Comparison of ENCODE assay signal across 9 cellular contexts in the genomic region with DNA sequence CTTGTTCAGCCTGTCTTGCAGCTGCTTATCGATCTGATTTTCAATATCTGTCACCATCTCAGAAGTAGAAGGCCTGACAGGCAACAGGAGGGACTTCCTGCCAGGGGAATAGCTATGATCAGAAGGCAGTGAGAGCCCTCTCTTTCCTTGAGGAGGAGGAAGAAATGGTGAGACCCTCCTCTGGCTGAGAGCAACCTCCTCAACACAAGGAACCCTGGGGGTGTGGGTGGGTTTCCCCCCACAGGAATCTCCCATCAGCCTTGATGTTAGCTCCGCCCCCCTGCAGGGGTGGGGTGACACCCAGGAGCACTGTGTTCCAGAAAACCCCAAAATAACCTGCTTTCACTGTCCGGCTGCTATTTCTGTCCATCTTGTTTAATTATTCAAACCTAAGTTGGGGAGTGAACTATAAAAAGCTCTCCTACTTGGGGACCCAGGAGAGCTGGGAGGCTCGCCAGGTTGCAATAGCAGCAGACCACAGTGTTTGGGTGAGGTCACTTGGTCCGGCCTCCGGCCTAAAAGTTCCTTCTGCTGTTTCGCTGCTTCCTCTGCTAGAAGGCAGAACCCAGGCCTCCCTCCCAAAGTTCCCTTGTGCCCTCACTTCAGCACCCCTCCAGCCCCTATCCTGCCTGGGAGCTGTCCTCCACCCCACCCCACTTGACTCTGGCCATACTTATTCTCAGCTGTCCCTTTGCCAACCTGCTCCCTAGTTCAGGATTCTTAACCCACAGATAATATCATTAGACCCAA. TPM values are rescaled to one million over a fixed set of nuclear protein-coding genes. Genes with fewer than 3 reads are reported as not detected.
A peak's percentile ranks its signal among the peaks of the same experiment; 100 is the strongest.
DNase-seq lines count a peak whose midpoint lies in the region; ATAC-seq and FAIRE-seq lines count a peak whose summit lies in the region.
"Had no signal": no experiment of that assay in that cellular context is flagged by ENCODE, and none has a peak within 500 bp of the region (broad histone marks: within the 10 kb centered on the region; RNA-seq: fewer than 3 reads in every experiment).

No MANE protein-coding gene starts in this region.

- peaks cover 10% of the 10 kb centered on the region for H3K36me3 Mint-ChIP-seq in activated CD8-positive, alpha-beta T cell treated with anti-CD3 and anti-CD28 coated beads, Interleukin-2, amount 10 ng/mL, durations not matched to agents 7 days and 5 days (ENCODE audit: low read depth)

- peaks cover 61% of the 10 kb centered on the region for H3K4me1 Mint-ChIP-seq in activated CD8-positive, alpha-beta T cell treated with anti-CD3 and anti-CD28 coated beads, Interleukin-2, amount 10 ng/mL, durations not matched to agents 7 days and 5 days (ENCODE audit: low read depth)

- no peak for FAIRE-seq in frontal cortex (lab: Jason Lieb, UNC)

- H3K27ac Mint-ChIP-seq in activated CD8-positive, alpha-beta T cell treated with anti-CD3 and anti-CD28 coated beads, Interleukin-2, amount 10 ng/mL, durations not matched to agents 7 days and 5 days: peak overlapping the region; percentile 91

- H3K4me3 Mint-ChIP-seq in activated CD8-positive, alpha-beta T cell treated with anti-CD3 and anti-CD28 coated beads, Interleukin-2, amount 10 ng/mL, durations not matched to agents 7 days and 5 days: peak overlapping the region; percentile 77

- CTCF ChIA-PET in activated CD8-positive, alpha-beta T cell treated with anti-CD3 and anti-CD28 coated beads, Interleukin-2, amount 10 ng/mL, durations not matched to agents 7 days and 5 days (lab: Charles Lee): interaction anchor here (0.7 to 4.5 kb wide), 15 partner anchors 8 to 122 kb away, joined by 3 to 34 read pairs (median 3); no protein-coding TSS in a partner anchor

- no peak for ATAC-seq in activated CD8-positive, alpha-beta T cell treated with anti-CD3 and anti-CD28 coated beads, Interleukin-2, amount 10 ng/mL, durations not matched to agents 7 days and 5 days

- peaks cover 3% of the 10 kb centered on the region for H3K27me3 Mint-ChIP-seq in activated CD8-positive, alpha-beta T cell treated with anti-CD3 and anti-CD28 coated beads, Interleukin-2, amount 10 ng/mL, durations not matched to agents 7 days and 5 days (ENCODE audit: low read depth)

- no peaks in the 10 kb centered on the region for H3K9me3 Mint-ChIP-seq in activated CD8-positive, alpha-beta T cell treated with anti-CD3 and anti-CD28 coated beads, Interleukin-2, amount 10 ng/mL, durations not matched to agents 7 days and 5 days (ENCODE audit: insufficient read depth)

- DNase-seq in NK-92 treated with Interleukin-12 subunit alpha and Interleukin-12 subunit beta, amount 100 ng/mL, for 24 hours (lab: John Stamatoyannopoulos, UW): peak; percentile 24
- DNase-seq in NK-92 (lab: John Stamatoyannopoulos, UW; ENCODE audit: unreplicated experiment) (no peak), hypothalamus (lab: John Stamatoyannopoulos, UW) (peak in 27 of 51 donors; percentile 23 to 62 (median 39)), superior temporal gyrus (ENCODE audit: extremely low spot score) (peak; percentile 13), GM19238 (ENCODE audit: insufficient read length, low spot score) (no peak), kidney tubule cell (ENCODE audit: low spot score) (no peak), frontal cortex (ENCODE audit: low spot score in 2 of 2) (no peak)
- no peak for DNase-seq in activated CD8-positive, alpha-beta T cell treated with anti-CD3 and anti-CD28 coated beads, Interleukin-2, amount 10 ng/mL, durations not matched to agents 7 days and 5 days
- DNase-seq: WERI-Rb-1 had no signal

- POLR2A ChIA-PET in activated CD8-positive, alpha-beta T cell treated with anti-CD3 and anti-CD28 coated beads, Interleukin-2, amount 10 ng/mL, durations not matched to agents 7 days and 5 days (lab: Charles Lee): interaction anchor here (0.5 to 1.9 kb wide), 11 partner anchors 8 to 221 kb away, joined by 3 to 14 read pairs (median 4); a partner anchor contains a TSS

RNA-seq across cellular contexts. Expression of a gene that starts 7.8 kb away (rescaled TPM):
- total RNA-seq in activated CD8-positive, alpha-beta T cell treated with anti-CD3 and anti-CD28 coated beads, Interleukin-2, amount 10 ng/mL, durations not matched to agents 7 days and 5 days: 10 to 100 TPM; 34.8 to 40.1 TPM
- 4.9 TPM for total RNA-seq in frontal cortex

Comparison
In these comparisons a context has a peak if more than half of its experiments do, and no peak if none do; other contexts are left out.
1. DNase-seq: peak in NK-92 treated with Interleukin-12 subunit alpha and Interleukin-12 subunit beta, amount 100 ng/mL, for 24 hours (single experiment), hypothalamus (27 of 51) and superior temporal gyrus (single experiment); none in NK-92 (single experiment), activated CD8-positive, alpha-beta T cell treated with anti-CD3 and anti-CD28 coated beads, Interleukin-2, amount 10 ng/mL, durations not matched to agents 7 days and 5 days (single experiment), GM19238 (single experiment), kidney tubule cell (single experiment) and frontal cortex (0 of 2).